In the genomic region with DNA sequence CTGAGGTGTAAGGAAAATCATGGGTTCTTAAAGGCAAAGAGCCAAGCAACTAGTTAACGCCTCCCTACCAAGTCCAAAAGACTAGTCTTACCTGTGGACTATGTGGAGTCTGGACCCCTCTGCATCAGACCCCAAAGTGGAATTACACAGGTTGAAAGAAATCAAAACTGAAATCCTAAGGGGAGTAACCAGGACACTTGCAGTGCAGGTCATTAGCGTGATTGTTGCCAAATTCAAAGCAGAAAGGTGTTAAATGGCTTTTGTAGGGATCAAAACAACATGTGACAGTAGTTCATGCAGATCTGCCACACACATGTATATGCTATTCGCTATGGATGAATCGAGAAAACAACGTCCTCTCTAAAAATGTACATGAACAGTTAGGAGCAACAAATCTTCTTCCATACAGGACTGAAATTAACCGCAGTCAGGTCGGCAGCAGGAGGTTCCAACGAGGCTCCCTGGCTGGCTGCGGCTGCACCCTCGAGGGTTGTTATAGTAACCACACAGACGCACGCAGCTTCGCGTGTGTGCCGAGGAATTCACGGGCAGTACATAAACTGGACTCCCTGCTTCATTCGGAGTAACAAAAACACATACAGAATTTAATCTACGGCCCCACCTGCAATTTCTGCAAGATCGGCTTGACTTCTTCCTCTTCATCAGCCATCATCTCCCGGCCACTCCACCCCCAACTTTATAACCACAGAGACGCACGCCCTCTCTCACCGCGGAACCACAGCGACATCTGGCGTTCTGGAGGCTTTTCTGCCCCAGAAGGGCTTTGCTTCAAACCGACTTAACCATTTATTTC, we compare ENCODE assay signal across 1 cellular context.
TF ChIP-seq lines count a peak whose summit lies in the region.

A gene with protein sequence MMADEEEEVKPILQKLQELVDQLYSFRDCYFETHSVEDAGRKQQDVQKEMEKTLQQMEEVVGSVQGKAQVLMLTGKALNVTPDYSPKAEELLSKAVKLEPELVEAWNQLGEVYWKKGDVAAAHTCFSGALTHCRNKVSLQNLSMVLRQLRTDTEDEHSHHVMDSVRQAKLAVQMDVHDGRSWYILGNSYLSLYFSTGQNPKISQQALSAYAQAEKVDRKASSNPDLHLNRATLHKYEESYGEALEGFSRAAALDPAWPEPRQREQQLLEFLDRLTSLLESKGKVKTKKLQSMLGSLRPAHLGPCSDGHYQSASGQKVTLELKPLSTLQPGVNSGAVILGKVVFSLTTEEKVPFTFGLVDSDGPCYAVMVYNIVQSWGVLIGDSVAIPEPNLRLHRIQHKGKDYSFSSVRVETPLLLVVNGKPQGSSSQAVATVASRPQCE (minus strand): TSS at position 687 of the 814 bp plus-strand sequence. CDS start 14 bp downstream, at position 673.

TF ChIP-seq in GM23338, 12 proteins besides CTCF, POLR2A, EP300 and RAD21 (continued from another document):
- TF ChIP-seq, protein P1, sequence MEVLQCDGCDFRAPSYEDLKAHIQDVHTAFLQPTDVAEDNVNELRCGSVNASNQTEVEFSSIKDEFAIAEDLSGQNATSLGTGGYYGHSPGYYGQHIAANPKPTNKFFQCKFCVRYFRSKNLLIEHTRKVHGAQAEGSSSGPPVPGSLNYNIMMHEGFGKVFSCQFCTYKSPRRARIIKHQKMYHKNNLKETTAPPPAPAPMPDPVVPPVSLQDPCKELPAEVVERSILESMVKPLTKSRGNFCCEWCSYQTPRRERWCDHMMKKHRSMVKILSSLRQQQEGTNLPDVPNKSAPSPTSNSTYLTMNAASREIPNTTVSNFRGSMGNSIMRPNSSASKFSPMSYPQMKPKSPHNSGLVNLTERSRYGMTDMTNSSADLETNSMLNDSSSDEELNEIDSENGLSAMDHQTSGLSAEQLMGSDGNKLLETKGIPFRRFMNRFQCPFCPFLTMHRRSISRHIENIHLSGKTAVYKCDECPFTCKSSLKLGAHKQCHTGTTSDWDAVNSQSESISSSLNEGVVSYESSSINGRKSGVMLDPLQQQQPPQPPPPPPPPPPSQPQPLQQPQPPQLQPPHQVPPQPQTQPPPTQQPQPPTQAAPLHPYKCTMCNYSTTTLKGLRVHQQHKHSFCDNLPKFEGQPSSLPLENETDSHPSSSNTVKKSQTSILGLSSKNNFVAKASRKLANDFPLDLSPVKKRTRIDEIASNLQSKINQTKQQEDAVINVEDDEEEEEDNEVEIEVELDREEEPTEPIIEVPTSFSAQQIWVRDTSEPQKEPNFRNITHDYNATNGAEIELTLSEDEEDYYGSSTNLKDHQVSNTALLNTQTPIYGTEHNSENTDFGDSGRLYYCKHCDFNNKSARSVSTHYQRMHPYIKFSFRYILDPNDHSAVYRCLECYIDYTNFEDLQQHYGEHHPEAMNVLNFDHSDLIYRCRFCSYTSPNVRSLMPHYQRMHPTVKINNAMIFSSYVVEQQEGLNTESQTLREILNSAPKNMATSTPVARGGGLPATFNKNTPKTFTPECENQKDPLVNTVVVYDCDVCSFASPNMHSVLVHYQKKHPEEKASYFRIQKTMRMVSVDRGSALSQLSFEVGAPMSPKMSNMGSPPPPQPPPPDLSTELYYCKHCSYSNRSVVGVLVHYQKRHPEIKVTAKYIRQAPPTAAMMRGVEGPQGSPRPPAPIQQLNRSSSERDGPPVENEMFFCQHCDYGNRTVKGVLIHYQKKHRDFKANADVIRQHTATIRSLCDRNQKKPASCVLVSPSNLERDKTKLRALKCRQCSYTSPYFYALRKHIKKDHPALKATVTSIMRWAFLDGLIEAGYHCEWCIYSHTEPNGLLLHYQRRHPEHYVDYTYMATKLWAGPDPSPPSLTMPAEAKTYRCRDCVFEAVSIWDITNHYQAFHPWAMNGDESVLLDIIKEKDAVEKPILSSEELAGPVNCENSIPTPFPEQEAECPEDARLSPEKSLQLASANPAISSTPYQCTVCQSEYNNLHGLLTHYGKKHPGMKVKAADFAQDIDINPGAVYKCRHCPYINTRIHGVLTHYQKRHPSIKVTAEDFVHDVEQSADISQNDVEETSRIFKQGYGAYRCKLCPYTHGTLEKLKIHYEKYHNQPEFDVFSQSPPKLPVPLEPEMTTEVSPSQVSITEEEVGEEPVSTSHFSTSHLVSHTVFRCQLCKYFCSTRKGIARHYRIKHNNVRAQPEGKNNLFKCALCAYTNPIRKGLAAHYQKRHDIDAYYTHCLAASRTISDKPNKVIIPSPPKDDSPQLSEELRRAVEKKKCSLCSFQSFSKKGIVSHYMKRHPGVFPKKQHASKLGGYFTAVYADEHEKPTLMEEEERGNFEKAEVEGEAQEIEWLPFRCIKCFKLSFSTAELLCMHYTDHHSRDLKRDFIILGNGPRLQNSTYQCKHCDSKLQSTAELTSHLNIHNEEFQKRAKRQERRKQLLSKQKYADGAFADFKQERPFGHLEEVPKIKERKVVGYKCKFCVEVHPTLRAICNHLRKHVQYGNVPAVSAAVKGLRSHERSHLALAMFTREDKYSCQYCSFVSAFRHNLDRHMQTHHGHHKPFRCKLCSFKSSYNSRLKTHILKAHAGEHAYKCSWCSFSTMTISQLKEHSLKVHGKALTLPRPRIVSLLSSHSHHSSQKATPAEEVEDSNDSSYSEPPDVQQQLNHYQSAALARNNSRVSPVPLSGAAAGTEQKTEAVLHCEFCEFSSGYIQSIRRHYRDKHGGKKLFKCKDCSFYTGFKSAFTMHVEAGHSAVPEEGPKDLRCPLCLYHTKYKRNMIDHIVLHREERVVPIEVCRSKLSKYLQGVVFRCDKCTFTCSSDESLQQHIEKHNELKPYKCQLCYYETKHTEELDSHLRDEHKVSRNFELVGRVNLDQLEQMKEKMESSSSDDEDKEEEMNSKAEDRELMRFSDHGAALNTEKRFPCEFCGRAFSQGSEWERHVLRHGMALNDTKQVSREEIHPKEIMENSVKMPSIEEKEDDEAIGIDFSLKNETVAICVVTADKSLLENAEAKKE (CRISPR knock-in tag; IDR thresholded peaks at IDR 0.05), result no peak
